In genomic region chr16:56611281-56611833, GRCh38 we compare ENCODE assay signal across 9 cellular contexts. TPM values are rescaled to one million over a fixed set of nuclear protein-coding genes. Genes with fewer than 3 reads are reported as not detected.
A peak's percentile ranks its signal among the peaks of the same experiment; 100 is the strongest.
DNase-seq lines count a peak whose midpoint lies in the region; ATAC-seq, FAIRE-seq and TF ChIP-seq lines count a peak whose summit lies in the region.
"Had no signal": no experiment of that assay in that cellular context is flagged by ENCODE, and none has a peak within 500 bp of the region (broad histone marks: within the 10 kb centered on the region; RNA-seq: fewer than 3 reads in every experiment).

No MANE protein-coding gene starts in this region.

- 5 to 10% methylated on average over 1 to 2 of the region's 2 CpGs for WGBS in GM23248 (ENCODE audit: low coverage in 1 of 2, low lambda C conversion rate in 2 of 2, missing lambda C conversion rate in 2 of 2), 2 experiments
- 83% methylated on average over 2 of the region's 2 CpGs for WGBS in smooth muscle cell (ENCODE audit: low lambda C conversion rate)

- H4K20me1 ChIP-seq in GM23248 (ENCODE audit: insufficient read depth) = no peaks in the 10 kb centered on the region
- H4K20me1 ChIP-seq in smooth muscle cell (ENCODE audit: low read depth) = no peaks in the 10 kb centered on the region

- H3K9me3 Mint-ChIP-seq in activated naive CD8-positive, alpha-beta T cell treated with anti-CD3 and anti-CD28 coated beads for 36 hours = no peaks in the 10 kb centered on the region

- H3K27me3 Mint-ChIP-seq in activated naive CD8-positive, alpha-beta T cell treated with anti-CD3 and anti-CD28 coated beads for 36 hours = no peaks in the 10 kb centered on the region

- no peaks in the 10 kb centered on the region for H3K9me2 ChIP-seq in GM23248 (ENCODE audit: insufficient read depth)

- no peaks in the 10 kb centered on the region for H3K36me3 ChIP-seq in GM23248 (ENCODE audit: low read depth)
- no peaks in the 10 kb centered on the region for H3K36me3 ChIP-seq in right atrium auricular region
- no peaks in the 10 kb centered on the region for H3K36me3 ChIP-seq in smooth muscle cell (ENCODE audit: low read depth)

- in situ Hi-C loops in GM23248 (cut with MboI) = no loop called here

- peak overlapping the region; percentile 95 for H3K27ac Mint-ChIP-seq in activated naive CD8-positive, alpha-beta T cell treated with anti-CD3 and anti-CD28 coated beads for 36 hours

- H3K4me2 ChIP-seq in GM23248 (ENCODE audit: unreplicated experiment) (peak overlapping the region; percentile 92), smooth muscle cell (peak overlapping the region; percentile 88)

- ATAC-seq in GM21619 (IDR thresholded peaks at IDR 0.05; ENCODE audit: unreplicated experiment) = no peak
- ATAC-seq in GM18498 (IDR thresholded peaks at IDR 0.05; ENCODE audit: unreplicated experiment) = no peak

- intact Hi-C loops in posterior cingulate gyrus (cut with DNase I) = no loop called here

- H3K4me1 ChIP-seq in GM23248 (ENCODE audit: insufficient read depth) (peaks cover 74% of the 10 kb centered on the region), right atrium auricular region (peaks cover 0 to 54% of the 10 kb centered on the region in 2 donors), smooth muscle cell (ENCODE audit: low read depth) (peaks cover 18% of the 10 kb centered on the region)

- DNase-seq in GM23248 = peak; percentile 75
- DNase-seq in activated naive CD8-positive, alpha-beta T cell treated with anti-CD3 and anti-CD28 coated beads for 36 hours = no peak
- DNase-seq in right atrium auricular region (ENCODE audit: low spot score) = peak; percentile 91
- DNase-seq in smooth muscle cell (lab: John Stamatoyannopoulos, UW; ENCODE audit: unreplicated experiment) = no peak
- no peak for DNase-seq in posterior cingulate gyrus
- DNase-seq in D721Med (ENCODE audit: insufficient read length, low spot score) = no peak
- DNase-seq: MV-4-11 had no signal

- H3F3A ChIP-seq in GM23248 (ENCODE audit: insufficient read depth) = peaks cover 79% of the 10 kb centered on the region
- H3F3A ChIP-seq in smooth muscle cell (ENCODE audit: low read depth) = peaks cover 23% of the 10 kb centered on the region

- no peak for FAIRE-seq in D721Med (lab: Jason Lieb, UNC)

- no peak overlapping the region for H3K4me3 Mint-ChIP-seq in activated naive CD8-positive, alpha-beta T cell treated with anti-CD3 and anti-CD28 coated beads for 36 hours

- peak overlapping the region; percentile 20; the same call in 1 of the 2 replicates for H2AFZ ChIP-seq in GM23248
- H2AFZ ChIP-seq in smooth muscle cell (ENCODE audit: low read depth) = no peak overlapping the region

- peaks cover 75% of the 10 kb centered on the region for H3K4me1 Mint-ChIP-seq in activated naive CD8-positive, alpha-beta T cell treated with anti-CD3 and anti-CD28 coated beads for 36 hours

- H3K27ac ChIP-seq in GM23248 = peak overlapping the region; percentile 100
- H3K27ac ChIP-seq in right atrium auricular region = peak overlapping the region; percentile 92 to 98
- H3K27ac ChIP-seq in smooth muscle cell (ENCODE audit: low read depth) = peak overlapping the region; percentile 92

- H3K9ac ChIP-seq in GM23248 (peak overlapping the region; percentile 96), smooth muscle cell (ENCODE audit: low read depth) (no peak overlapping the region)

- TF ChIP-seq CTCF in right atrium auricular region (IDR thresholded peaks at IDR 0.05) (no peak), smooth muscle cell (IDR thresholded peaks at IDR 0.05; ENCODE audit: borderline replicate concordance, insufficient read depth, poor library complexity, severe bottlenecking) (no peak), D721Med (IDR thresholded peaks at IDR 0.05; ENCODE audit: insufficient read depth, missing control alignments) (no peak)

- no peaks in the 10 kb centered on the region for H3K27me3 ChIP-seq in GM23248 (replicated peaks; ENCODE audit: insufficient read depth)
- no peaks in the 10 kb centered on the region for H3K27me3 ChIP-seq in right atrium auricular region
- peaks cover 3% of the 10 kb centered on the region for H3K27me3 ChIP-seq in smooth muscle cell (ENCODE audit: low read depth)

- H3K9me3 ChIP-seq in GM23248 (ENCODE audit: low read depth) = no peaks in the 10 kb centered on the region
- no peaks in the 10 kb centered on the region for H3K9me3 ChIP-seq in right atrium auricular region
- H3K9me3 ChIP-seq in smooth muscle cell (replicated peaks; ENCODE audit: low read depth) = no peaks in the 10 kb centered on the region

- H3K4me3 ChIP-seq in GM23248 = peak overlapping the region; percentile 95; the same call in 1 of the 2 replicates
- no peak overlapping the region for H3K4me3 ChIP-seq in right atrium auricular region
- H3K4me3 ChIP-seq in smooth muscle cell = no peak overlapping the region

- H3K79me2 ChIP-seq in GM23248 (ENCODE audit: insufficient read depth) (peaks cover 12% of the 10 kb centered on the region; the same call in 1 of the 2 replicates), smooth muscle cell (ENCODE audit: low read depth) (no peaks in the 10 kb centered on the region)

- peaks cover 7% of the 10 kb centered on the region for H3K36me3 Mint-ChIP-seq in activated naive CD8-positive, alpha-beta T cell treated with anti-CD3 and anti-CD28 coated beads for 36 hours

RNA-seq across cellular contexts. Expression of gene MT2A, which starts 3.0 kb away (rescaled TPM):
- total RNA-seq in GM23248 (2014; rRNA removed; shearing (Covaris generic)) = 109 and 211 TPM in 2 replicates
- polyA plus RNA-seq in GM23248 (2016; fragmentation: Nextera tagmentation; extraction: Ambion mirVana) (3,414 and 3,441 TPM in 2 replicates), smooth muscle cell (171 and 225 TPM in 2 replicates)
- total RNA-seq in activated naive CD8-positive, alpha-beta T cell treated with anti-CD3 and anti-CD28 coated beads for 36 hours = 100 to 1,000 TPM; 124 to 126 TPM
- total RNA-seq in right atrium auricular region (100 to 1,000 TPM in 1 of 2 donors, 10 to 100 TPM in 1; 33.3 to 118 TPM), smooth muscle cell (12.6 and 14.8 TPM in 2 replicates)

RNA-seq across cellular contexts. Expression of gene MT1E, which starts 14.2 kb away (rescaled TPM):
- 178 TPM in 2 replicates for total RNA-seq in GM23248 (2014; rRNA removed; shearing (Covaris generic))
- polyA plus RNA-seq in GM23248 (2016; fragmentation: Nextera tagmentation; extraction: Ambion mirVana) = 329 and 352 TPM in 2 replicates
- 10 to 100 TPM; 67.1 to 68.9 TPM for total RNA-seq in activated naive CD8-positive, alpha-beta T cell treated with anti-CD3 and anti-CD28 coated beads for 36 hours
- 100 to 1,000 TPM; 129 to 210 TPM for total RNA-seq in right atrium auricular region
- 0.67 and 2.0 TPM in 2 replicates for total RNA-seq in smooth muscle cell
- 2.2 and 10.3 TPM in 2 replicates for polyA plus RNA-seq in smooth muscle cell

RNA-seq across cellular contexts. Expression of gene MT1M, which starts 21.1 kb away (rescaled TPM):
- 3.8 and 8.2 TPM in 2 replicates for total RNA-seq in GM23248 (2014; rRNA removed; shearing (Covaris generic))
- polyA plus RNA-seq in GM23248 (2016; fragmentation: Nextera tagmentation; extraction: Ambion mirVana) (15.2 and 20.1 TPM in 2 replicates), smooth muscle cell (0.19 TPM in 1 of 2 replicates, not detected in the other)
- not detected for total RNA-seq in activated naive CD8-positive, alpha-beta T cell treated with anti-CD3 and anti-CD28 coated beads for 36 hours
- total RNA-seq in right atrium auricular region (1 to 10 TPM; 5.2 to 9.9 TPM), smooth muscle cell (not detected in 2 replicates)

RNA-seq across cellular contexts. Expression of gene MT3, which starts 22.0 kb away (rescaled TPM):
- not detected in 2 replicates for total RNA-seq in GM23248 (2014; rRNA removed; shearing (Covaris generic))
- polyA plus RNA-seq in GM23248 (2016; fragmentation: Nextera tagmentation; extraction: Ambion mirVana) (not detected in 2 replicates), smooth muscle cell (0.65 TPM in 1 of 2 replicates, not detected in the other)
- total RNA-seq in activated naive CD8-positive, alpha-beta T cell treated with anti-CD3 and anti-CD28 coated beads for 36 hours = 10 to 100 TPM; 24.3 to 25.6 TPM
- total RNA-seq in right atrium auricular region (not detected), smooth muscle cell (not detected in 2 replicates)

RNA-seq across cellular contexts. Expression of gene MT1A, which starts 27.1 kb away (rescaled TPM):
- not detected in 2 replicates for total RNA-seq in GM23248 (2014; rRNA removed; shearing (Covaris generic))
- polyA plus RNA-seq in GM23248 (2016; fragmentation: Nextera tagmentation; extraction: Ambion mirVana) (2.3 and 3.3 TPM in 2 replicates), smooth muscle cell (not detected in 2 replicates)
- not detected for total RNA-seq in activated naive CD8-positive, alpha-beta T cell treated with anti-CD3 and anti-CD28 coated beads for 36 hours
- total RNA-seq in right atrium auricular region (10 to 100 TPM in 1 of 2 donors, not detected in 1; 30.0 TPM), smooth muscle cell (not detected in 2 replicates)

Comparison
In these comparisons a context has a peak if more than half of its experiments do, and no peak if none do; other contexts are left out.
1. DNase-seq: peak in GM23248 (single experiment) and right atrium auricular region (single experiment); none in activated naive CD8-positive, alpha-beta T cell treated with anti-CD3 and anti-CD28 coated beads for 36 hours (single experiment), smooth muscle cell (single experiment), posterior cingulate gyrus (0 of 10) and D721Med (single experiment).
2. RNA of gene MT1E, which starts 14.2 kb away (total RNA-seq): 129 to 210 TPM in right atrium auricular region, 178 TPM in GM23248 and 67.1 to 68.9 TPM in activated naive CD8-positive, alpha-beta T cell treated with anti-CD3 and anti-CD28 coated beads for 36 hours; 0.67 to 2.0 TPM in smooth muscle cell; every median in the first group is over 10 times any median in the second.
3. Peak in every context shown above with its lines, with median percentiles within 50 percentile points of each other: H3K27ac ChIP-seq.